8 cellular contexts compared by ENCODE assay signal in genomic region chr1:225473266-225473665, GRCh38. TPM values are rescaled to one million over a fixed set of nuclear protein-coding genes. Genes with fewer than 3 reads are reported as not detected.
DNase-seq lines count a peak whose midpoint lies in the region; TF ChIP-seq lines count a peak whose summit lies in the region.
"Not testable (repeated sequence)": the region's sequence is repeated elsewhere in the genome, so short reads cannot be mapped to it uniquely, and the experiment has no call there.

No MANE protein-coding gene starts in this region.

- intact Hi-C loops in activated CD4-positive, alpha-beta memory T cell treated with anti-CD3 and anti-CD28 coated beads for 36 hours (cut with micrococcal nuclease); testis (cut with DNase I; ENCODE audit: low total_unique reads): not testable (repeated sequence)
- intact Hi-C loops in dorsolateral prefrontal cortex (cut with DNase I) (loop anchor here in 1 of 2 donors (10.0 kb wide), 3 partner anchors 158 to 442 kb away; no protein-coding TSS in a partner anchor), lower leg skin (cut with DNase I; ENCODE audit: low total_unique reads) (loop anchor here (5.0 to 10.0 kb wide), 2 partner anchors 292 to 374 kb away; no protein-coding TSS in a partner anchor)

- not testable (repeated sequence) for H3K9me3 ChIP-seq in BE2C; Karpas-422 (ENCODE audit: low read length); testis

- H3K4me2 ChIP-seq in Karpas-422 (ENCODE audit: low read depth, low read length, poor library complexity, severe bottlenecking) = not testable (repeated sequence)

- H3K27ac Mint-ChIP-seq in activated CD4-positive, alpha-beta memory T cell treated with anti-CD3 and anti-CD28 coated beads for 36 hours = peak overlapping the region; percentile 43
- H3K27ac Mint-ChIP-seq in activated naive CD4-positive, alpha-beta T cell treated with anti-CD3 and anti-CD28 coated beads, Interleukin-2, amount 10 ng/mL, durations not matched to agents 7 days and 5 days = peak overlapping the region; percentile 53

- H4K20me1 ChIP-seq in Karpas-422 (ENCODE audit: insufficient read depth, low read depth, low read length) = not testable (repeated sequence)

- peaks cover 49% of the 10 kb centered on the region for H3K4me1 Mint-ChIP-seq in activated CD4-positive, alpha-beta memory T cell treated with anti-CD3 and anti-CD28 coated beads for 36 hours (ENCODE audit: low read depth)
- H3K4me1 Mint-ChIP-seq in activated naive CD4-positive, alpha-beta T cell treated with anti-CD3 and anti-CD28 coated beads, Interleukin-2, amount 10 ng/mL, durations not matched to agents 7 days and 5 days = peaks cover 76% of the 10 kb centered on the region

- not testable (repeated sequence) for H3K36me3 Mint-ChIP-seq in activated CD4-positive, alpha-beta memory T cell treated with anti-CD3 and anti-CD28 coated beads for 36 hours
- peaks cover 10% of the 10 kb centered on the region for H3K36me3 Mint-ChIP-seq in activated naive CD4-positive, alpha-beta T cell treated with anti-CD3 and anti-CD28 coated beads, Interleukin-2, amount 10 ng/mL, durations not matched to agents 7 days and 5 days

- not testable (repeated sequence) for H3K9me3 Mint-ChIP-seq in activated CD4-positive, alpha-beta memory T cell treated with anti-CD3 and anti-CD28 coated beads for 36 hours; activated naive CD4-positive, alpha-beta T cell treated with anti-CD3 and anti-CD28 coated beads, Interleukin-2, amount 10 ng/mL, durations not matched to agents 7 days and 5 days

- H3K27me3 Mint-ChIP-seq in activated CD4-positive, alpha-beta memory T cell treated with anti-CD3 and anti-CD28 coated beads for 36 hours; activated naive CD4-positive, alpha-beta T cell treated with anti-CD3 and anti-CD28 coated beads, Interleukin-2, amount 10 ng/mL, durations not matched to agents 7 days and 5 days: not testable (repeated sequence)

- CTCF ChIA-PET in activated CD4-positive, alpha-beta memory T cell treated with anti-CD3 and anti-CD28 coated beads for 36 hours (lab: Charles Lee) = interaction anchor here (0.6 to 3.3 kb wide), 14 partner anchors 9 to 514 kb away, joined by 3 to 28 read pairs (median 4); partner anchors contain the start of gene PYCR2
- CTCF ChIA-PET in activated naive CD4-positive, alpha-beta T cell treated with anti-CD3 and anti-CD28 coated beads, Interleukin-2, amount 10 ng/mL, durations not matched to agents 7 days and 5 days (lab: Charles Lee) = interaction anchor here (0.6 to 2.4 kb wide), 15 partner anchors 11 to 514 kb away, joined by 3 to 11 read pairs (median 4); partner anchors contain the start of genes LBR and TMEM63A

- not testable (repeated sequence) for H3K9me2 ChIP-seq in Karpas-422 (replicated peaks; ENCODE audit: insufficient read depth, low read length)

- H3K36me3 ChIP-seq in BE2C; Karpas-422 (ENCODE audit: insufficient read depth, low read length); testis (ENCODE audit: low read depth, missing control alignments): not testable (repeated sequence)

- not testable (repeated sequence) for H3K27ac ChIP-seq in Karpas-422 (ENCODE audit: low read length); testis
- H3K27ac ChIP-seq in dorsolateral prefrontal cortex = peak overlapping the region in 37 of 59 donors; percentile 9 to 85 (median 61)

- not testable (repeated sequence) for H3K79me2 ChIP-seq in Karpas-422 (ENCODE audit: low read length)

- not testable (repeated sequence) for H3K27me3 ChIP-seq in BE2C; Karpas-422 (ENCODE audit: low read length); dorsolateral prefrontal cortex; testis

- not testable (repeated sequence) for H2AFZ ChIP-seq in Karpas-422 (ENCODE audit: low read length)

- H3K4me3 ChIP-seq in BE2C (ENCODE audit: low read depth, low read length); Karpas-422 (ENCODE audit: low read length); dorsolateral prefrontal cortex; lower leg skin (ENCODE audit: low read depth, poor library complexity, severe bottlenecking); testis: not testable (repeated sequence)

- 66 to 71% methylated on average over 8 of the region's 8 CpGs for WGBS in lower leg skin, 2 donors
- WGBS in testis, 2 donors = 43 to 47% methylated on average over 8 of the region's 8 CpGs

- not testable (repeated sequence) for TF ChIP-seq CTCF in BE2C (IDR thresholded peaks at IDR 0.05; ENCODE audit: low read depth, low read length); dorsolateral prefrontal cortex (IDR thresholded peaks at IDR 0.05 in 54 of 56, conservative IDR thresholded peaks at IDR 0.05 in 2 of 56; ENCODE audit: low read depth in 1 of 56, partially characterized antibody in 56 of 56); lower leg skin (IDR thresholded peaks at IDR 0.05); testis (IDR thresholded peaks at IDR 0.05)

- TF ChIP-seq POLR2A in lower leg skin (IDR thresholded peaks at IDR 0.05); testis (IDR thresholded peaks at IDR 0.05): not testable (repeated sequence)

- not testable (repeated sequence) for H3K9ac ChIP-seq in Karpas-422 (ENCODE audit: low read length)

- H3K4me3 Mint-ChIP-seq in activated CD4-positive, alpha-beta memory T cell treated with anti-CD3 and anti-CD28 coated beads for 36 hours; activated naive CD4-positive, alpha-beta T cell treated with anti-CD3 and anti-CD28 coated beads, Interleukin-2, amount 10 ng/mL, durations not matched to agents 7 days and 5 days: not testable (repeated sequence)

- not testable (repeated sequence) for H3K4me1 ChIP-seq in BE2C, testis
- H3K4me1 ChIP-seq in Karpas-422 (ENCODE audit: low read length) = peaks cover 10% of the 10 kb centered on the region

- peak; percentile 43 for DNase-seq in BE2C
- DNase-seq in Karpas-422 = peak; percentile 54
- peak; percentile 48 for DNase-seq in activated CD4-positive, alpha-beta memory T cell treated with anti-CD3 and anti-CD28 coated beads for 36 hours
- DNase-seq in activated naive CD4-positive, alpha-beta T cell treated with anti-CD3 and anti-CD28 coated beads, Interleukin-2, amount 10 ng/mL, durations not matched to agents 7 days and 5 days = peak; percentile 39
- DNase-seq in dorsolateral prefrontal cortex = peak in 3 of 10 donors; percentile 61 to 71 (median 62)
- peak; percentile 8 to 32 for DNase-seq in lower leg skin (ENCODE audit: low spot score in 2 of 2)
- peak; percentile 53 for DNase-seq in pons (ENCODE audit: low spot score)
- peak; percentile 46 for DNase-seq in testis

- POLR2A ChIA-PET in activated CD4-positive, alpha-beta memory T cell treated with anti-CD3 and anti-CD28 coated beads for 36 hours (lab: Charles Lee) = interaction anchor here (0.6 to 1.0 kb wide), 4 partner anchors 28 to 450 kb away, joined by 3 to 4 read pairs (median 3); partner anchors contain the start of genes PYCR2 and TMEM63A

RNA-seq across cellular contexts. Expression of gene LBR, which starts 45.4 kb away (rescaled TPM):
- 34.2 TPM for polyA plus RNA-seq in BE2C (2012; ENCODE audit: insufficient read depth, insufficient read length, low read depth)
- total RNA-seq in Karpas-422 (2014; rRNA removed; shearing (Covaris generic); ENCODE audit: low replicate concordance) = 66.0 and 157 TPM in 2 replicates
- 100 to 1,000 TPM; 146 to 148 TPM for total RNA-seq in activated CD4-positive, alpha-beta memory T cell treated with anti-CD3 and anti-CD28 coated beads for 36 hours
- total RNA-seq in dorsolateral prefrontal cortex (10 to 100 TPM; 14.6 to 57.5 (median 26.2) TPM), lower leg skin (10 to 100 TPM; 16.4 to 47.7 (median 22.5) TPM), testis (10 to 100 TPM; 31.7 to 39.9 TPM)
- 40.3 TPM for polyA plus RNA-seq in testis (ENCODE audit: insufficient read depth, low read depth, low replicate concordance)
